13 cellular contexts compared by ENCODE assay signal in genomic region chr19:37966211-37967072, GRCh38. TPM values are rescaled to one million over a fixed set of nuclear protein-coding genes. Genes with fewer than 3 reads are reported as not detected.
DNase-seq lines count a peak whose midpoint lies in the region; ATAC-seq and TF ChIP-seq lines count a peak whose summit lies in the region.
"Had no signal": no experiment of that assay in that cellular context is flagged by ENCODE, and none has a peak within 500 bp of the region (broad histone marks: within the 10 kb centered on the region; RNA-seq: fewer than 3 reads in every experiment).

No MANE protein-coding gene starts in this region.

- peaks cover 9% of the 10 kb centered on the region for H3K9me3 Mint-ChIP-seq in HFFc6

- TF ChIP-seq CTCF in HFFc6 (IDR thresholded peaks at IDR 0.05) (no peak), body of pancreas (IDR thresholded peaks at IDR 0.05) (no peak)

- TF ChIP-seq POLR2A in body of pancreas (IDR thresholded peaks at IDR 0.05), result no peak

- H3K27me3 Mint-ChIP-seq in HFFc6 (ENCODE audit: insufficient read depth), result no peaks in the 10 kb centered on the region

- no peaks in the 10 kb centered on the region for H3K27me3 ChIP-seq in body of pancreas

- peak overlapping the region; percentile 70 for H3K27ac Mint-ChIP-seq in HFFc6
- H3K27ac Mint-ChIP-seq: CD8-positive, alpha-beta T cell had no signal

- H3K4me3 ChIP-seq in body of pancreas, result no peak overlapping the region
- H3K4me3 ChIP-seq: SK-N-MC had no signal

- H3K27ac ChIP-seq in body of pancreas, result no peak overlapping the region
- H3K27ac ChIP-seq: SK-N-MC had no signal

- no peaks in the 10 kb centered on the region for H3K36me3 ChIP-seq in body of pancreas (replicated peaks in 1 of 2; ENCODE audit: insufficient read depth in 1 of 2, low read depth in 2 of 2)

- DNase-seq in Ammon's horn (ENCODE audit: low spot score) (peak; percentile 25), HFFc6 (no peak), body of pancreas (no peak), myocyte (ENCODE audit: low read depth) (peak; percentile 81), mesenteric fat pad (ENCODE audit: low spot score) (no peak), KG1 (lab: John Stamatoyannopoulos, UW) (no peak), GM19240 (ENCODE audit: insufficient read length, low spot score) (no peak)
- DNase-seq: activated CD8-positive, alpha-beta memory T cell treated with anti-CD3 and anti-CD28 coated beads for 24 hours; CD8-positive, alpha-beta T cell; kidney; NCI-H2081 treated with DMSO at 0.1 percent for 48 hours had no signal

- peaks cover 35% of the 10 kb centered on the region for H3K36me3 Mint-ChIP-seq in HFFc6 (ENCODE audit: low read depth)

- peak overlapping the region; percentile 26; the same call in 1 of the 2 replicates for H3K4me3 Mint-ChIP-seq in HFFc6
- H3K4me3 Mint-ChIP-seq: CD8-positive, alpha-beta T cell had no signal

- WGBS in body of pancreas, 2 donors, result 76 to 79% methylated on average over 15 to 17 of the region's 17 CpGs

- ATAC-seq in body of pancreas (peak; percentile 40), GM18909 (IDR thresholded peaks at IDR 0.05; ENCODE audit: poor library complexity, unreplicated experiment) (no peak)
- ATAC-seq: CD8-positive, alpha-beta T cell had no signal

- H3K4me1 Mint-ChIP-seq in HFFc6 (ENCODE audit: low read depth), result peaks cover 54% of the 10 kb centered on the region

- peaks cover 14% of the 10 kb centered on the region for H3K4me1 ChIP-seq in body of pancreas

- H3K9me3 ChIP-seq in body of pancreas, result peaks cover 0 to 10% (median 0%) of the 10 kb centered on the region in 3 donors

- intact Hi-C loops in body of pancreas (cut with DNase I), result no loop called here

RNA-seq across cellular contexts. Expression of gene SIPA1L3, which starts 59.4 kb away (rescaled TPM):
- 10 to 100 TPM; 34.0 to 46.7 (median 41.8) TPM for total RNA-seq in HFFc6 (2021; fragmentation: NEBNext Ultra II Directional; extraction: Animal tissue kit (Norgen Biotek cat#: 25700))
- 10 to 100 TPM; 41.5 to 62.0 TPM for total RNA-seq in body of pancreas
- total RNA-seq in myocyte, result 15.1 and 17.0 TPM in 2 replicates
- 10.0 TPM for polyA plus RNA-seq in myocyte (2012)
- 16.1 TPM for total RNA-seq in mesenteric fat pad

Comparison
In these comparisons a context has a peak if more than half of its experiments do, and no peak if none do; other contexts are left out.
1. DNase-seq: peak in Ammon's horn (single experiment) and myocyte (single experiment); none in HFFc6 (single experiment), body of pancreas (0 of 4), mesenteric fat pad (single experiment), KG1 (single experiment) and GM19240 (single experiment).